Comparison of ENCODE assay signal across 8 cellular contexts in the genomic region with DNA sequence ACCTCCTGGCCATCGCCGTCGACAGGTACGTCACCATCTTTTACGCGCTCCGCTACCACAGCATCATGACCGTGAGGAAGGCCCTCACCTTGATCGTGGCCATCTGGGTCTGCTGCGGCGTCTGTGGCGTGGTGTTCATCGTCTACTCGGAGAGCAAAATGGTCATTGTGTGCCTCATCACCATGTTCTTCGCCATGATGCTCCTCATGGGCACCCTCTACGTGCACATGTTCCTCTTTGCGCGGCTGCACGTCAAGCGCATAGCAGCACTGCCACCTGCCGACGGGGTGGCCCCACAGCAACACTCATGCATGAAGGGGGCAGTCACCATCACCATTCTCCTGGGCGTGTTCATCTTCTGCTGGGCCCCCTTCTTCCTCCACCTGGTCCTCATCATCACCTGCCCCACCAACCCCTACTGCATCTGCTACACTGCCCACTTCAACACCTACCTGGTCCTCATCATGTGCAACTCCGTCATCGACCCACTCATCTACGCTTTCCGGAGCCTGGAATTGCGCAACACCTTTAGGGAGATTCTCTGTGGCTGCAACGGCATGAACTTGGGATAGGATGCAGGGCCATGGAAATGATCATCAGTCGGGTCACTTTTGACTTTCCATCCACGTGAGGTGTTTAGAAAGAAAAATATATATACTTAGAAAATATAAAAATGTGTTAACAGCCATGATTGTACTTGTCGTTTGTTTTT. TPM values are rescaled to one million over a fixed set of nuclear protein-coding genes. Genes with fewer than 3 reads are reported as not detected.
DNase-seq lines count a peak whose midpoint lies in the region; FAIRE-seq and TF ChIP-seq lines count a peak whose summit lies in the region.

No MANE protein-coding gene starts in this region.

- H4K91ac ChIP-seq in H1 (replicated peaks; ENCODE audit: insufficient read length, low read length), result no peak overlapping the region

- H3K9me3 ChIP-seq in H1 (ENCODE audit: insufficient read depth in 2 of 2, low read depth in 1 of 2, low read length in 1 of 2), result peaks cover 26 to 39% of the 10 kb centered on the region in 2 experiments

- H3K4me2 ChIP-seq in H1 (ENCODE audit: insufficient read depth in 1 of 2, low read depth in 2 of 2, low read length in 2 of 2), result no peak overlapping the region

- peaks cover 0 to 16% (median 7%) of the 10 kb centered on the region in 4 experiments; a peak in 3 of 7 replicates for H3K27me3 ChIP-seq in H1 (replicated peaks in 1 of 4; ENCODE audit: control insufficient read depth in 3 of 4, extremely low read depth in 1 of 4, insufficient read depth in 3 of 4, low read length in 3 of 4)

- H3K36me3 ChIP-seq in H1 (ENCODE audit: control insufficient read depth in 2 of 4, insufficient read depth in 4 of 4, low read length in 3 of 4), result no peaks in the 10 kb centered on the region

- no peaks in the 10 kb centered on the region for H3K4me1 ChIP-seq in H1 (replicated peaks in 1 of 4; ENCODE audit: control insufficient read depth in 3 of 4, insufficient read depth in 4 of 4, low read length in 3 of 4)

- POLR2A ChIA-PET in H1 (lab: Charles Lee; ENCODE audit: partially characterized antibody), result no interaction called here

- H2BK120ac ChIP-seq in H1 (replicated peaks; ENCODE audit: low read depth, low read length), result no peak overlapping the region

- no peak overlapping the region for H3K56ac ChIP-seq in H1 (replicated peaks; ENCODE audit: insufficient read length, low read depth, low read length)

- DNase-seq in COLO668 (lab: John Stamatoyannopoulos, UW; ENCODE audit: unreplicated experiment) (peak; percentile 19), GM18507 (ENCODE audit: extremely low spot score, insufficient read length, low read depth) (no peak), NCI-H69 (lab: John Stamatoyannopoulos, UW) (peak; percentile 13), H1 (ENCODE audit: low read depth in 1 of 2, low spot score in 2 of 2) (peak; percentile 5 to 76), NCI-H345 treated with DMSO at 0.1 percent for 48 hours (lab: John Stamatoyannopoulos, UW; ENCODE audit: unreplicated experiment) (no peak), NCI-H1048 (lab: John Stamatoyannopoulos, UW) (no peak), NCI-H774 (lab: John Stamatoyannopoulos, UW) (no peak)
- DNase-seq in stimulated activated CD4-positive, alpha-beta T cell treated with anti-CD3 and anti-CD28 coated beads, Interleukin-2, amount 100 ng/mL, for 48 hours, result peak; percentile 20 to 26

- H3K18ac ChIP-seq in H1 (ENCODE audit: extremely low read depth, low read length), result no peak overlapping the region

- WGBS in H1 (ENCODE audit: extremely low coverage in 1 of 2, insufficient coverage in 1 of 2, insufficient read length in 1 of 2, insufficient replicate concordance in 2 of 2, low coverage in 1 of 2, low lambda C conversion rate in 2 of 2, missing lambda C conversion rate in 1 of 2), 2 experiments, result 76% methylated on average over 32 of the region's 32 CpGs; no CpG with 5 or more reads in 1 of the 2 experiments

- CTCF ChIA-PET in H1 (lab: Charles Lee; ENCODE audit: partially characterized antibody), result interaction anchor here (1.3 to 2.8 kb wide), 2 partner anchors 50 to 95 kb away, joined by 3 to 15 read pairs; no protein-coding TSS in a partner anchor

- peak; percentile 9 for FAIRE-seq in GM18507 (lab: Jason Lieb, UNC)
- FAIRE-seq in H1 (lab: Jason Lieb, UNC), result no peak

- no peak overlapping the region for H3K4me3 ChIP-seq in H1 (ENCODE audit: extremely low read depth in 1 of 4, insufficient read depth in 2 of 4, low read depth in 3 of 4, low read length in 4 of 4)

- H3K4ac ChIP-seq in H1 (replicated peaks; ENCODE audit: insufficient read length, low read depth, low read length), result no peak overlapping the region

- H3K79me1 ChIP-seq in H1 (ENCODE audit: low read depth, low read length), result no peaks in the 10 kb centered on the region

- H2BK12ac ChIP-seq in H1 (ENCODE audit: low read depth, low read length), result no peak overlapping the region

- H2BK5ac ChIP-seq in H1 (ENCODE audit: low read depth, low read length), result no peak overlapping the region

- H2BK15ac ChIP-seq in H1 (ENCODE audit: low read length), result no peak overlapping the region

- no peak overlapping the region for H2AK5ac ChIP-seq in H1 (ENCODE audit: low read depth, low read length)

- TF ChIP-seq POLR2A in H1 (IDR thresholded peaks at IDR 0.05; ENCODE audit: control extremely low read depth in 1 of 2, low read depth in 2 of 2, low read length in 2 of 2), result no peak

- no peak overlapping the region for H2AFZ ChIP-seq in H1 (ENCODE audit: low read length)

- no peak overlapping the region; the same call in 1 of the 2 replicates for H4K8ac ChIP-seq in H1 (ENCODE audit: extremely low read depth, insufficient read depth, low read length)

- no peak overlapping the region for H3K23ac ChIP-seq in H1 (ENCODE audit: insufficient read length)

- TF ChIP-seq CTCF in H1 (IDR thresholded peaks at IDR 0.05; ENCODE audit: control extremely low read depth in 1 of 3, insufficient read depth in 1 of 3, low read depth in 1 of 3, low read length in 3 of 3), result peak; percentile 63 to 94 (median 84)

- H3K9ac ChIP-seq in H1 (replicated peaks in 1 of 4; ENCODE audit: extremely low read depth in 1 of 4, low read depth in 3 of 4, low read length in 3 of 4), result no peak overlapping the region

- no peak overlapping the region for H2BK20ac ChIP-seq in H1 (ENCODE audit: low read length)

- TF ChIP-seq EP300 in H1 (IDR thresholded peaks at IDR 0.05; ENCODE audit: borderline replicate concordance in 1 of 2, low read depth in 2 of 2, low read length in 2 of 2), result no peak

- H3K27ac ChIP-seq in H1 (ENCODE audit: low read depth, low read length), result no peak overlapping the region

- H4K20me1 ChIP-seq in H1 (replicated peaks in 1 of 2; ENCODE audit: control insufficient read depth in 1 of 2, insufficient read depth in 2 of 2, low read length in 2 of 2), result no peaks in the 10 kb centered on the region

- peak; percentile 78 to 82 for TF ChIP-seq RAD21 in H1 (IDR thresholded peaks at IDR 0.05 in 1 of 2, conservative IDR thresholded peaks at IDR 0.05 in 1 of 2; ENCODE audit: low read depth in 2 of 2, low read length in 2 of 2)

- H4K5ac ChIP-seq in H1 (ENCODE audit: insufficient read length, low read depth, low read length), result no peak overlapping the region

- no peak overlapping the region for H3K14ac ChIP-seq in H1 (ENCODE audit: insufficient read length)

- no peaks in the 10 kb centered on the region for H3K79me2 ChIP-seq in H1 (ENCODE audit: control insufficient read depth in 1 of 2, insufficient read depth in 2 of 2, low read length in 2 of 2)

- no peaks in the 10 kb centered on the region for H3K23me2 ChIP-seq in H1 (ENCODE audit: low read depth, low read length)

TF ChIP-seq in H1, 55 proteins besides CTCF, POLR2A, EP300 and RAD21:
- no peak for TF ChIP-seq SAP30 (IDR thresholded peaks at IDR 0.05; ENCODE audit: insufficient read depth, insufficient replicate concordance, low read length)
- TF ChIP-seq BACH1 (IDR thresholded peaks at IDR 0.05; ENCODE audit: low read length), result no peak
- TF ChIP-seq, protein P1, sequence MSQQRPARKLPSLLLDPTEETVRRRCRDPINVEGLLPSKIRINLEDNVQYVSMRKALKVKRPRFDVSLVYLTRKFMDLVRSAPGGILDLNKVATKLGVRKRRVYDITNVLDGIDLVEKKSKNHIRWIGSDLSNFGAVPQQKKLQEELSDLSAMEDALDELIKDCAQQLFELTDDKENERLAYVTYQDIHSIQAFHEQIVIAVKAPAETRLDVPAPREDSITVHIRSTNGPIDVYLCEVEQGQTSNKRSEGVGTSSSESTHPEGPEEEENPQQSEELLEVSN (IDR thresholded peaks at IDR 0.05), result peak; percentile 88
- peak; percentile 97 for TF ChIP-seq CEBPB (IDR thresholded peaks at IDR 0.05; ENCODE audit: low read depth, low read length)
- peak; percentile 94 for TF ChIP-seq MAX (IDR thresholded peaks at IDR 0.05)
TF ChIP-seq in H1: peak in this region for 3.

RNA-seq across cellular contexts. Expression of gene MC3R, which starts 0.9 kb away (rescaled TPM):
- total RNA-seq in H1 (2021; fragmentation: NEBNext Ultra II Directional; extraction: Animal tissue kit (Norgen Biotek cat#: 25700)), result not detected in 2 replicates
- polyA plus RNA-seq in H1 (2011; rRNA removed), result not detected in 2 replicates
- not detected for polyA plus RNA-seq in H1 (2011; cell fraction: cytosol; rRNA removed)
- polyA plus RNA-seq in H1 (2011; cell fraction: nucleus; rRNA removed), result not detected
- not detected in 4 replicates for polyA plus RNA-seq in H1 (2012, experiment 1 of 2)
- polyA plus RNA-seq in H1 (2012, experiment 2 of 2), result not detected
- polyA plus RNA-seq in H1 (2013, experiment 1 of 2), result not detected
- polyA plus RNA-seq in H1 (2013, experiment 2 of 2), result not detected
- not detected in 2 replicates for polyA minus RNA-seq in H1 (2011; rRNA and poly(A)+ RNA removed)
- not detected for polyA minus RNA-seq in H1 (2011; cell fraction: cytosol; rRNA and poly(A)+ RNA removed)
- polyA minus RNA-seq in H1 (2011; cell fraction: nucleus; rRNA and poly(A)+ RNA removed), result not detected

Comparison
In these comparisons a context has a peak if more than half of its experiments do, and no peak if none do; other contexts are left out.
1. DNase-seq: peak in COLO668 (single experiment), NCI-H69 (single experiment), H1 (2 of 2) and stimulated activated CD4-positive, alpha-beta T cell treated with anti-CD3 and anti-CD28 coated beads, Interleukin-2, amount 100 ng/mL, for 48 hours (2 of 2); none in GM18507 (single experiment), NCI-H345 treated with DMSO at 0.1 percent for 48 hours (single experiment), NCI-H1048 (single experiment) and NCI-H774 (single experiment).